Comparison of ENCODE assay signal across 22 cellular contexts in genomic region chr6:118103381-118104105, GRCh38.
DNase-seq lines count a peak whose midpoint lies in the region; ATAC-seq, FAIRE-seq and TF ChIP-seq lines count a peak whose summit lies in the region.
"Had no signal": no experiment of that assay in that cellular context is flagged by ENCODE, and none has a peak within 500 bp of the region (broad histone marks: within the 10 kb centered on the region; RNA-seq: fewer than 3 reads in every experiment).

No MANE protein-coding gene starts in this region.

- no peaks in the 10 kb centered on the region for H3K4me1 Mint-ChIP-seq in endodermal cell
- H3K4me1 Mint-ChIP-seq: CD4-positive, alpha-beta memory T cell had no signal

- no peaks in the 10 kb centered on the region; a peak in 1 of 5 replicates for H3K27me3 ChIP-seq in HepG2 (ENCODE audit: control insufficient read depth in 1 of 2, insufficient read depth in 2 of 2, low read length in 2 of 2)
- H3K27me3 ChIP-seq in right lobe of liver: no peaks in the 10 kb centered on the region
- no peaks in the 10 kb centered on the region for H3K27me3 ChIP-seq in prostate gland (replicated peaks; ENCODE audit: insufficient read depth)
- no peaks in the 10 kb centered on the region for H3K27me3 ChIP-seq in endodermal cell (ENCODE audit: control insufficient read depth, insufficient read depth, low read length, poor library complexity, severe bottlenecking)
- H3K27me3 ChIP-seq: MG63, SJCRH30 had no signal

- no peak overlapping the region for H3K27ac ChIP-seq in HepG2 (ENCODE audit: extremely low read length, insufficient read depth, low read length)
- H3K27ac ChIP-seq in right lobe of liver: no peak overlapping the region
- no peak overlapping the region for H3K27ac ChIP-seq in prostate gland
- H3K27ac ChIP-seq in endodermal cell (ENCODE audit: low read depth, low read length): no peak overlapping the region
- H3K27ac ChIP-seq: GM23248, SJCRH30 had no signal

- no peaks in the 10 kb centered on the region for H3K79me2 ChIP-seq in HepG2 (ENCODE audit: insufficient read depth, low read length)

- FAIRE-seq in HepG2 (lab: Jason Lieb, UNC): no peak
- FAIRE-seq: GM18507 had no signal

- H2AFZ ChIP-seq in HepG2 (ENCODE audit: low read length): no peak overlapping the region
- H2AFZ ChIP-seq: GM23248 had no signal

- H3K4me1 ChIP-seq in HepG2 (ENCODE audit: insufficient read depth, low read length) (no peaks in the 10 kb centered on the region), right lobe of liver (no peaks in the 10 kb centered on the region), prostate gland (replicated peaks) (no peaks in the 10 kb centered on the region), endodermal cell (ENCODE audit: control insufficient read depth, insufficient read depth, low read length) (no peaks in the 10 kb centered on the region)
- H3K4me1 ChIP-seq: SJCRH30 had no signal

- POLR2A ChIA-PET in HepG2 (lab: Yijun Ruan, JAX): no interaction called here

- TF ChIP-seq EP300 in HepG2 (IDR thresholded peaks at IDR 0.05; ENCODE audit: low read depth in 2 of 2, low read length in 2 of 2) (no peak), HepG2 (CRISPR knock-in tag; IDR thresholded peaks at IDR 0.05; ENCODE audit: borderline replicate concordance) (no peak)

- TF ChIP-seq POLR2A in HepG2 (IDR thresholded peaks at IDR 0.05; ENCODE audit: insufficient read depth in 1 of 2, low read depth in 2 of 2, low read length in 2 of 2): no peak
- no peak for TF ChIP-seq POLR2A in right lobe of liver (IDR thresholded peaks at IDR 0.05)
- no peak for TF ChIP-seq POLR2A in prostate gland (IDR thresholded peaks at IDR 0.05)

- no peak overlapping the region for H3K9ac ChIP-seq in HepG2 (ENCODE audit: insufficient read depth, low read depth, low read length)
- H3K9ac ChIP-seq in endodermal cell (ENCODE audit: extremely low read depth, low read length, poor library complexity, severe bottlenecking): no peak overlapping the region
- H3K9ac ChIP-seq: GM23248 had no signal

- in situ Hi-C loops in HepG2 (cut with HindIII; ENCODE audit: extremely low pct_ligation_motif_present, low pct_unique_long_range_greater_than_20kb): no loop called here

- no peak overlapping the region for H3K4me2 ChIP-seq in HepG2 (ENCODE audit: low read depth, low read length)

- H3K4me3 Mint-ChIP-seq in endodermal cell: no peak overlapping the region
- H3K4me3 Mint-ChIP-seq: CD4-positive, alpha-beta memory T cell; H9 had no signal

- H3K36me3 Mint-ChIP-seq in endodermal cell (ENCODE audit: low read depth): no peaks in the 10 kb centered on the region
- H3K36me3 Mint-ChIP-seq: CD4-positive, alpha-beta memory T cell had no signal

- no peak for TF ChIP-seq RAD21 in HepG2 (CRISPR knock-in tag; IDR thresholded peaks at IDR 0.05)

- intact Hi-C loops in HepG2 (cut with micrococcal nuclease; ENCODE audit: unreplicated experiment): no loop called here
- intact Hi-C loops in right lobe of liver (cut with DNase I): no loop called here
- intact Hi-C loops in left cardiac atrium (cut with DNase I): no loop called here
- intact Hi-C loops in prostate gland (cut with DNase I): no loop called here

- H3K27me3 Mint-ChIP-seq in endodermal cell (ENCODE audit: insufficient read depth): no peaks in the 10 kb centered on the region

- H3K4me3 ChIP-seq in HepG2 (replicated peaks in 1 of 3; ENCODE audit: insufficient read depth in 1 of 3, low read depth in 2 of 3, low read length in 3 of 3) (no peak overlapping the region), right lobe of liver (no peak overlapping the region), prostate gland (no peak overlapping the region), endodermal cell (ENCODE audit: low read length) (no peak overlapping the region)
- H3K4me3 ChIP-seq: GM23248, MG63, SJCRH30 had no signal

- 6% methylated on average over 5 of the region's 5 CpGs for WGBS in HepG2 (ENCODE audit: low lambda C conversion rate)
- WGBS in right lobe of liver (ENCODE audit: insufficient coverage, low coverage, low lambda C conversion rate, missing lambda C conversion rate): 14% methylated on average over 1 of the region's 5 CpGs
- 50% methylated on average over 5 of the region's 5 CpGs for WGBS in prostate gland
- 88 to 91% methylated on average over 3 to 5 of the region's 5 CpGs for whole genome bisulfite sequencing in endodermal cell (ENCODE audit: insufficient coverage in 1 of 2, insufficient read length in 1 of 2), 2 experiments

- no peak overlapping the region for H3K27ac Mint-ChIP-seq in endodermal cell
- H3K27ac Mint-ChIP-seq: CD4-positive, alpha-beta memory T cell; H9 had no signal

- no peaks in the 10 kb centered on the region for H4K20me1 ChIP-seq in HepG2 (ENCODE audit: insufficient read depth, low read length)

- peaks cover 6% of the 10 kb centered on the region; the same call in 1 of the 2 replicates for H3K9me3 ChIP-seq in HepG2 (ENCODE audit: low read length)
- H3K9me3 ChIP-seq in right lobe of liver: no peaks in the 10 kb centered on the region
- H3K9me3 ChIP-seq in prostate gland: no peaks in the 10 kb centered on the region
- H3K9me3 ChIP-seq in endodermal cell (ENCODE audit: control insufficient read depth, low read length): peaks cover 7% of the 10 kb centered on the region
- H3K9me3 ChIP-seq: MG63, SJCRH30 had no signal

- BruUV-seq in HepG2 (replicated peaks; lab: Mats Ljungman, UMichigan): no TSS peak

- ATAC-seq in HepG2 (no peak), right lobe of liver (no peak), left cardiac atrium (peak; percentile 36 to 44), HG02763 (IDR thresholded peaks at IDR 0.05; ENCODE audit: unreplicated experiment) (no peak), GM18873 (IDR thresholded peaks at IDR 0.05; ENCODE audit: low FRiP score, unreplicated experiment) (no peak)
- ATAC-seq: Panc1, SK-N-SH treated with all-trans-retinoic acid at 6 μM for 48 hours had no signal

- H3K9me3 Mint-ChIP-seq in endodermal cell: peaks cover 21% of the 10 kb centered on the region

- DNase-seq in HepG2 (ENCODE audit: low spot score) (no peak), right lobe of liver (no peak), left cardiac atrium (no peak), prostate gland (ENCODE audit: low spot score) (peak; percentile 4), endodermal cell (no peak)
- DNase-seq: CD4-positive, alpha-beta memory T cell; COR-L47; DMS53; GM23248; H9; IMR-90; KG1; MG63; NCI-H2029; NCI-H2227 treated with DMSO at 0.1 percent for 48 hours; NCI-H69; SJCRH30 had no signal

- H3K36me3 ChIP-seq in HepG2 (replicated peaks in 1 of 2; ENCODE audit: control insufficient read depth in 1 of 2, insufficient read depth in 2 of 2, low read length in 2 of 2) (no peaks in the 10 kb centered on the region), right lobe of liver (no peaks in the 10 kb centered on the region), prostate gland (no peaks in the 10 kb centered on the region), endodermal cell (ENCODE audit: control insufficient read depth, insufficient read depth, low read length) (no peaks in the 10 kb centered on the region)
- H3K36me3 ChIP-seq: MG63, SJCRH30 had no signal

- TF ChIP-seq CTCF in HepG2 (CRISPR knock-in tag; IDR thresholded peaks at IDR 0.05) (no peak), right lobe of liver (IDR thresholded peaks at IDR 0.05) (no peak), prostate gland (IDR thresholded peaks at IDR 0.05) (no peak), endodermal cell (conservative IDR thresholded peaks at IDR 0.05) (no peak)

- CTCF ChIA-PET in HepG2 (lab: Yijun Ruan, JAX; ENCODE audit: low intra/inter-chr PET ratio, low total read pairs): no interaction called here

TF ChIP-seq in HepG2, 621 proteins besides CTCF, POLR2A, EP300 and RAD21:
- peak; percentile 82 for TF ChIP-seq HNRNPK (IDR thresholded peaks at IDR 0.05; ENCODE audit: low read depth, low read length, poor library complexity, severe bottlenecking)
- no peak for TF ChIP-seq GPBP1L1 (CRISPR knock-in tag; IDR thresholded peaks at IDR 0.05)

Comparison
In these comparisons a context has a peak if more than half of its experiments do, and no peak if none do; other contexts are left out.
1. ATAC-seq: peak in left cardiac atrium (2 of 2); none in HepG2 (single experiment), right lobe of liver (0 of 4), HG02763 (single experiment) and GM18873 (single experiment).